ENCODE assay signal across 9 cellular contexts in the genomic region with DNA sequence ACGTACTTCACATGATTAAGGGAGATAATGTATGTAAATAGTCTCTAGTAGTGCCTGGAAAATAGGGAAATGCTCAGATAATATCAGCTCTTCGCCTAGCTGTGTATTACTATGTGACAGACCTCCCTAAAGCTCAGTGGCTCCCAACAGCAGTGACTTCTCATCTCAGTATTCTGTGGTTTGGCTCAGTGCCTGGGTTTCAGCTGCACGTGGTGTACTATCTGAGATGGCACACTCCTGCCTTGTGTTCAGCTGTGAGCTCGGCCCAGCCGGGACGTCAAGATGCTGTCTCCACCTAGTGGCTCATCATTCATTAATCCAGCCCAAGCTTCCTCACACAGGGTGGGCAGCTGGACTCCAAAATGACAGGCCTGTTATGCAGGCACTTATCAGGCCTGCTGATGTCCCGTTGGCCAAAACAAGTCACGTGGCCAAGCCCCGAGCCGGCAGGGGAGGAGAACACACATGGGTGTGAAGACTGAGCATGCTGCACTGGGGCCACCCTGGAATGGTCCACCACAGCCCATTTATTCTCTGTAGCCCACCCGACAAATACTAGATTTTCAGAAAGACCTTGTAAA. TPM values are rescaled to one million over a fixed set of nuclear protein-coding genes. Genes with fewer than 3 reads are reported as not detected.
DNase-seq lines count a peak whose midpoint lies in the region; ATAC-seq and TF ChIP-seq lines count a peak whose summit lies in the region.
"Had no signal": no experiment of that assay in that cellular context is flagged by ENCODE, and none has a peak within 500 bp of the region (broad histone marks: within the 10 kb centered on the region; RNA-seq: fewer than 3 reads in every experiment).

No MANE protein-coding gene starts in this region.

- WGBS in lung, 2 donors = 21 to 33% methylated on average over 11 of the region's 11 CpGs

- no peaks in the 10 kb centered on the region for H3K9me3 ChIP-seq in lung (ENCODE audit: control insufficient read depth in 2 of 2, insufficient read depth in 1 of 2, low read length in 1 of 2)
- H3K9me3 ChIP-seq: HAP-1 had no signal

- no peak overlapping the region for H3K4me3 ChIP-seq in lung
- H3K4me3 ChIP-seq: HAP-1 had no signal

- H3K36me3 ChIP-seq in lung (ENCODE audit: control insufficient read depth in 2 of 2, insufficient read depth in 2 of 2, low read length in 2 of 2) = peaks cover 12 to 35% of the 10 kb centered on the region in 2 donors

- peak; percentile 93 for DNase-seq in AG08396 (ENCODE audit: low spot score)
- DNase-seq in NCI-H510A (lab: John Stamatoyannopoulos, UW) = peak; percentile 72
- peak; percentile 83 for DNase-seq in activated CD4-positive, alpha-beta T cell treated with anti-CD3 and anti-CD28 coated beads, Interleukin-2, amount 50 U/mL, for 1 hour
- peak; percentile 97 for DNase-seq in dedifferentiated amniotic fluid mesenchymal stem cell (ENCODE audit: extremely low spot score)
- peak; percentile 94 for DNase-seq in lung (ENCODE audit: low spot score)
- DNase-seq in stimulated activated CD8-positive, alpha-beta memory T cell treated with anti-CD3 and anti-CD28 coated beads, Interleukin-15, amount 100 ng/mL, for 48 hours (ENCODE audit: low read depth in 2 of 2) = peak; percentile 74 to 81

- H3K4me1 ChIP-seq in lung (ENCODE audit: control insufficient read depth in 2 of 2, insufficient read depth in 2 of 2, low read length in 2 of 2) = peaks cover 5 to 6% of the 10 kb centered on the region in 2 donors
- H3K4me1 ChIP-seq: HAP-1 had no signal

- peak; percentile 98 for ATAC-seq in GM18868 (IDR thresholded peaks at IDR 0.05; ENCODE audit: unreplicated experiment)
- peak; percentile 92 for ATAC-seq in HG03097 (IDR thresholded peaks at IDR 0.05; ENCODE audit: low FRiP score, unreplicated experiment)
- ATAC-seq in lung (ENCODE audit: insufficient read depth, low FRiP score) = peak; percentile 89

- peak; percentile 13 for TF ChIP-seq CTCF in lung (IDR thresholded peaks at IDR 0.05; ENCODE audit: control extremely low read depth, extremely low read depth)

- no peaks in the 10 kb centered on the region for H3K27me3 ChIP-seq in lung (ENCODE audit: control insufficient read depth, insufficient read depth)

- peak overlapping the region in 1 of 2 donors; percentile 17 for H3K27ac ChIP-seq in lung (ENCODE audit: low read depth in 1 of 2, low read length in 1 of 2)

RNA-seq across cellular contexts. Expression of a gene that starts 17.8 kb away (rescaled TPM):
- 1 to 10 TPM; 2.8 to 9.2 TPM for total RNA-seq in lung
- polyA plus RNA-seq in lung = 1 to 10 TPM in 1 of 2 donors, under 1 TPM in 1; 0.94 to 3.7 TPM

RNA-seq across cellular contexts. Expression of a gene that starts 24.2 kb away (rescaled TPM):
- total RNA-seq in lung = 10 to 100 TPM; 16.3 to 26.0 TPM
- polyA plus RNA-seq in lung = 10 to 100 TPM; 10.6 to 22.7 TPM
